Comparison of ENCODE assay signal across 14 cellular contexts in genomic region chr21:33684923-33685560, GRCh38. TPM values are rescaled to one million over a fixed set of nuclear protein-coding genes. Genes with fewer than 3 reads are reported as not detected.
DNase-seq lines count a peak whose midpoint lies in the region; ATAC-seq, FAIRE-seq and TF ChIP-seq lines count a peak whose summit lies in the region.
"Had no signal": no experiment of that assay in that cellular context is flagged by ENCODE, and none has a peak within 500 bp of the region (broad histone marks: within the 10 kb centered on the region; RNA-seq: fewer than 3 reads in every experiment).

No MANE protein-coding gene starts in this region.

- peaks cover 3 to 21% of the 10 kb centered on the region in 2 donors for H3K27me3 Mint-ChIP-seq in CD4-positive, alpha-beta memory T cell
- H3K27me3 Mint-ChIP-seq in activated CD4-positive, alpha-beta memory T cell treated with anti-CD3 and anti-CD28 coated beads, Interleukin-2, amount 10 ng/mL, durations not matched to agents 7 days and 5 days = peaks cover 17% of the 10 kb centered on the region

- H3K27me3 ChIP-seq in bronchial epithelial cell (ENCODE audit: control insufficient read depth, insufficient read depth, low read length) (no peaks in the 10 kb centered on the region), left lung (no peaks in the 10 kb centered on the region), tibial artery (no peaks in the 10 kb centered on the region)
- H3K27me3 ChIP-seq in CD4-positive, alpha-beta memory T cell (ENCODE audit: insufficient read depth, low read length) = no peaks in the 10 kb centered on the region

- H3K27ac ChIP-seq in left lung = peak overlapping the region in 1 of 2 donors; percentile 13
- peak overlapping the region; percentile 12 to 17 for H3K27ac ChIP-seq in tibial artery
- no peak overlapping the region for H3K27ac ChIP-seq in CD4-positive, alpha-beta memory T cell (ENCODE audit: low read depth, low read length)
- H3K27ac ChIP-seq: HL-60 had no signal

- intact Hi-C loops in left lung (cut with DNase I) (no loop called here), tibial artery (cut with DNase I; ENCODE audit: low total_unique reads) (no loop called here)
- intact Hi-C loops in CD4-positive, alpha-beta memory T cell (cut with micrococcal nuclease) = no loop called here

- ATAC-seq in left lung (peak; percentile 21), GM19324 (IDR thresholded peaks at IDR 0.05; ENCODE audit: low FRiP score, unreplicated experiment) (no peak)

- H3K36me3 ChIP-seq in bronchial epithelial cell (ENCODE audit: control insufficient read depth, insufficient read depth, low read length) (no peaks in the 10 kb centered on the region), left lung (no peaks in the 10 kb centered on the region), tibial artery (no peaks in the 10 kb centered on the region)
- no peaks in the 10 kb centered on the region for H3K36me3 ChIP-seq in CD4-positive, alpha-beta memory T cell (ENCODE audit: insufficient read depth, low read length)

- TF ChIP-seq CTCF in bronchial epithelial cell (IDR thresholded peaks at IDR 0.05; ENCODE audit: insufficient read depth, low read length, severe bottlenecking) = no peak
- no peak for TF ChIP-seq CTCF in left lung (IDR thresholded peaks at IDR 0.05)
- TF ChIP-seq CTCF in tibial artery (IDR thresholded peaks at IDR 0.05) = no peak

- H3K4me1 Mint-ChIP-seq in CD4-positive, alpha-beta memory T cell = no peaks in the 10 kb centered on the region
- H3K4me1 Mint-ChIP-seq in activated CD4-positive, alpha-beta memory T cell treated with anti-CD3 and anti-CD28 coated beads, Interleukin-2, amount 10 ng/mL, durations not matched to agents 7 days and 5 days = no peaks in the 10 kb centered on the region

- H3K4me3 ChIP-seq in bronchial epithelial cell (ENCODE audit: low read depth, low read length) (no peak overlapping the region), left lung (no peak overlapping the region), tibial artery (no peak overlapping the region)
- no peak overlapping the region for H3K4me3 ChIP-seq in CD4-positive, alpha-beta memory T cell (ENCODE audit: low read length in 2 of 2)

- H3K36me3 Mint-ChIP-seq in CD4-positive, alpha-beta memory T cell = no peaks in the 10 kb centered on the region
- no peaks in the 10 kb centered on the region for H3K36me3 Mint-ChIP-seq in activated CD4-positive, alpha-beta memory T cell treated with anti-CD3 and anti-CD28 coated beads, Interleukin-2, amount 10 ng/mL, durations not matched to agents 7 days and 5 days (ENCODE audit: low read depth)

- H3K4me1 ChIP-seq in left lung (peaks cover 16 to 31% of the 10 kb centered on the region in 2 donors), tibial artery (peaks cover 0 to 74% (median 36%) of the 10 kb centered on the region in 4 donors)
- H3K4me1 ChIP-seq in CD4-positive, alpha-beta memory T cell (ENCODE audit: insufficient read depth, low read length) = no peaks in the 10 kb centered on the region

- FAIRE-seq in bronchial epithelial cell (lab: Jason Lieb, UNC) = no peak
- FAIRE-seq: TTC549 had no signal

- H3K4me3 Mint-ChIP-seq in CD4-positive, alpha-beta memory T cell = no peak overlapping the region
- no peak overlapping the region for H3K4me3 Mint-ChIP-seq in activated CD4-positive, alpha-beta memory T cell treated with anti-CD3 and anti-CD28 coated beads, Interleukin-2, amount 10 ng/mL, durations not matched to agents 7 days and 5 days

- H3K27ac Mint-ChIP-seq in CD4-positive, alpha-beta memory T cell = no peak overlapping the region
- no peak overlapping the region for H3K27ac Mint-ChIP-seq in activated CD4-positive, alpha-beta memory T cell treated with anti-CD3 and anti-CD28 coated beads, Interleukin-2, amount 10 ng/mL, durations not matched to agents 7 days and 5 days

- POLR2A ChIA-PET in CD4-positive, alpha-beta memory T cell (lab: Charles Lee; ENCODE audit: partially characterized antibody) = no interaction called here
- POLR2A ChIA-PET in activated CD4-positive, alpha-beta memory T cell treated with anti-CD3 and anti-CD28 coated beads, Interleukin-2, amount 10 ng/mL, durations not matched to agents 7 days and 5 days (lab: Charles Lee) = interaction anchor here (0.5 kb wide), 1 partner anchor 15 kb away, joined by 3 read pairs; no protein-coding TSS in a partner anchor

- CTCF ChIA-PET in CD4-positive, alpha-beta memory T cell (lab: Charles Lee; ENCODE audit: partially characterized antibody) = interaction anchor here (0.7 kb wide), 1 partner anchor 51 kb away, joined by 3 read pairs; no protein-coding TSS in a partner anchor
- CTCF ChIA-PET in activated CD4-positive, alpha-beta memory T cell treated with anti-CD3 and anti-CD28 coated beads, Interleukin-2, amount 10 ng/mL, durations not matched to agents 7 days and 5 days (lab: Charles Lee) = no interaction called here

- H3K9me3 ChIP-seq in left lung = no peaks in the 10 kb centered on the region
- H3K9me3 ChIP-seq in tibial artery = no peaks in the 10 kb centered on the region
- H3K9me3 ChIP-seq in CD4-positive, alpha-beta memory T cell (ENCODE audit: control insufficient read depth in 1 of 2, low read length in 2 of 2) = no peaks in the 10 kb centered on the region

- DNase-seq in NCI-H82 (lab: John Stamatoyannopoulos, UW) (peak; percentile 15), NCI-H82 treated with DMSO at 0.1 percent for 48 hours (lab: John Stamatoyannopoulos, UW; ENCODE audit: unreplicated experiment) (no peak), bronchial epithelial cell (ENCODE audit: low read depth) (peak; percentile 61), left lung (no peak), tibial artery (no peak)
- no peak for DNase-seq in CD4-positive, alpha-beta memory T cell
- no peak for DNase-seq in activated CD4-positive, alpha-beta memory T cell treated with anti-CD3 and anti-CD28 coated beads, Interleukin-2, amount 10 ng/mL, durations not matched to agents 7 days and 5 days
- DNase-seq: 8988T, caudate nucleus, DMS 273 treated with DMSO at 0.1 percent for 48 hours, NCI-H1436 had no signal

- no peaks in the 10 kb centered on the region for H3K9me3 Mint-ChIP-seq in CD4-positive, alpha-beta memory T cell
- no peaks in the 10 kb centered on the region for H3K9me3 Mint-ChIP-seq in activated CD4-positive, alpha-beta memory T cell treated with anti-CD3 and anti-CD28 coated beads, Interleukin-2, amount 10 ng/mL, durations not matched to agents 7 days and 5 days

RNA-seq across cellular contexts. Expression of gene ITSN1, which starts 42.7 kb away (rescaled TPM):
- total RNA-seq in bronchial epithelial cell (15.0 and 15.5 TPM in 2 replicates), left lung (10 to 100 TPM; 38.9 to 44.5 TPM)
- total RNA-seq in CD4-positive, alpha-beta memory T cell = 1 to 10 TPM; 2.9 to 3.9 TPM
- polyA plus RNA-seq in CD4-positive, alpha-beta memory T cell = 1 to 10 TPM; 1.0 to 3.1 TPM
- total RNA-seq in activated CD4-positive, alpha-beta memory T cell treated with anti-CD3 and anti-CD28 coated beads, Interleukin-2, amount 10 ng/mL, durations not matched to agents 7 days and 5 days = 1 to 10 TPM; 2.7 to 4.0 TPM

RNA-seq across cellular contexts. Expression of gene CRYZL1, which starts 43.5 kb away (rescaled TPM):
- 10.8 and 23.0 TPM in 2 replicates for total RNA-seq in bronchial epithelial cell
- total RNA-seq in left lung = 10 to 100 TPM; 21.8 to 27.9 TPM
- total RNA-seq in CD4-positive, alpha-beta memory T cell = 10 to 100 TPM; 63.9 to 64.2 TPM
- 10 to 100 TPM; 34.4 to 38.8 TPM for polyA plus RNA-seq in CD4-positive, alpha-beta memory T cell
- total RNA-seq in activated CD4-positive, alpha-beta memory T cell treated with anti-CD3 and anti-CD28 coated beads, Interleukin-2, amount 10 ng/mL, durations not matched to agents 7 days and 5 days = 10 to 100 TPM; 33.6 to 39.3 TPM

Comparison
In these comparisons a context has a peak if more than half of its experiments do, and no peak if none do; other contexts are left out.
1. DNase-seq: peak in NCI-H82 (single experiment) and bronchial epithelial cell (single experiment); none in NCI-H82 treated with DMSO at 0.1 percent for 48 hours (single experiment), left lung (0 of 2), tibial artery (0 of 2), CD4-positive, alpha-beta memory T cell (0 of 5) and activated CD4-positive, alpha-beta memory T cell treated with anti-CD3 and anti-CD28 coated beads, Interleukin-2, amount 10 ng/mL, durations not matched to agents 7 days and 5 days (single experiment).